Comparison of ENCODE assay signal across 16 cellular contexts in the genomic region with DNA sequence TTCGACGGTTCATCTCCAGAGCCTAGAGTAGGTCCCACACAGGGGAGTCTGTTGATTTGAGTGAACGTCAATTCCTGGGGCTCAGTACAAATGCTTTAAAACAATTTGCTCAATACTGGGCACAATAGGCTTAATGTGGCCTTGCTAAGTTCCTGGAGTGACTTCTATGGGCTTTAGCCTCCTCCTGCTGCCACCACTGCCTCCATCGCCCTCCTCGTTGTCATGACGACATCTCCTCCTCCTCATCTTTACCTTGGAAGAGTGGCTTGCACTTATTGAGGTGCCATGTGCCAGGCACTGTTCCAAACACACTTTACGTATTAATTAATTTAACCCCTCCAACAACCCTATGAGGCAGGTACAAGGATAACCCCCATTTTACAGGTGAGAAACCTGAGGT.
"Had no signal": no experiment of that assay in that cellular context is flagged by ENCODE, and none has a peak within 500 bp of the region (broad histone marks: within the 10 kb centered on the region; RNA-seq: fewer than 3 reads in every experiment).

No MANE protein-coding gene starts in this region.

- H3K27me3 Mint-ChIP-seq: activated T-helper 17 cell treated with anti-CD3 and anti-CD28 coated beads, Interleukin-2, amount 50 U/mL, for 72 hours; stimulated activated naive CD8-positive, alpha-beta T cell treated with anti-CD3 and anti-CD28 coated beads, Interleukin-15, Interleukin-2, amounts not matched to agents 100 ng/mL and 50 ng/mL, for 24 hours had no signal

- H3K9me3 ChIP-seq: adrenal gland, body of pancreas, ovary, upper lobe of right lung had no signal

- H3K27ac Mint-ChIP-seq: activated CD8-positive, alpha-beta T cell treated with anti-CD3 and anti-CD28 coated beads, Interleukin-2, amount 10 ng/mL, durations not matched to agents 7 days and 5 days; activated T-helper 17 cell treated with anti-CD3 and anti-CD28 coated beads, Interleukin-2, amount 50 U/mL, for 72 hours; stimulated activated naive CD8-positive, alpha-beta T cell treated with anti-CD3 and anti-CD28 coated beads, Interleukin-15, Interleukin-2, amounts not matched to agents 100 ng/mL and 50 ng/mL, for 24 hours; T-helper 1 cell treated with Interleukin-12 subunit alpha and Interleukin-12 subunit beta and Interleukin-4 antibody, amounts not matched to agents 30 μg/mL and 1 μg/mL, for 36 hours had no signal

- H3K27ac ChIP-seq: adrenal gland, body of pancreas, coronary artery, ovary, upper lobe of right lung had no signal

- H3K4me3 Mint-ChIP-seq: activated CD8-positive, alpha-beta T cell treated with anti-CD3 and anti-CD28 coated beads, Interleukin-2, amount 10 ng/mL, durations not matched to agents 7 days and 5 days; activated T-helper 17 cell treated with anti-CD3 and anti-CD28 coated beads, Interleukin-2, amount 50 U/mL, for 72 hours; stimulated activated naive CD8-positive, alpha-beta T cell treated with anti-CD3 and anti-CD28 coated beads, Interleukin-15, Interleukin-2, amounts not matched to agents 100 ng/mL and 50 ng/mL, for 24 hours; T-helper 1 cell treated with Interleukin-12 subunit alpha and Interleukin-12 subunit beta and Interleukin-4 antibody, amounts not matched to agents 30 μg/mL and 1 μg/mL, for 36 hours had no signal

- ATAC-seq: activated CD8-positive, alpha-beta T cell treated with anti-CD3 and anti-CD28 coated beads, Interleukin-2, amount 10 ng/mL, durations not matched to agents 7 days and 5 days; activated T-helper 17 cell treated with anti-CD3 and anti-CD28 coated beads, Interleukin-2, amount 50 U/mL, for 72 hours; body of pancreas; esophagus mucosa; left ventricle myocardium superior; upper lobe of right lung had no signal

- H3K36me3 ChIP-seq: adrenal gland, ovary, upper lobe of right lung had no signal

- H3K27me3 ChIP-seq: adrenal gland, body of pancreas, ovary, upper lobe of right lung had no signal

- H3K4me3 ChIP-seq: adrenal gland, body of pancreas, coronary artery, ovary, upper lobe of right lung had no signal

- H3K4me1 Mint-ChIP-seq: activated T-helper 17 cell treated with anti-CD3 and anti-CD28 coated beads, Interleukin-2, amount 50 U/mL, for 72 hours had no signal

- DNase-seq: activated CD4-positive, alpha-beta T cell treated with anti-CD3 and anti-CD28 coated beads for 48 hours; activated CD8-positive, alpha-beta T cell treated with anti-CD3 and anti-CD28 coated beads, Interleukin-2, amount 10 ng/mL, durations not matched to agents 7 days and 5 days; activated naive CD4-positive, alpha-beta T cell treated with anti-CD3 and anti-CD28 coated beads, Interleukin-2, amount 50 U/mL, for 16 hours; adrenal gland; body of pancreas; central memory CD4-positive, alpha-beta T cell; hippocampal formation; left ventricle myocardium superior; ovary; stimulated activated CD4-positive, alpha-beta T cell treated with anti-CD3 and anti-CD28 coated beads, Interleukin-4, amount 100 ng/mL, for 24 hours; upper lobe of right lung had no signal

- H3K4me1 ChIP-seq: adrenal gland, body of pancreas had no signal

- H3K9me3 Mint-ChIP-seq: activated T-helper 17 cell treated with anti-CD3 and anti-CD28 coated beads, Interleukin-2, amount 50 U/mL, for 72 hours; stimulated activated naive CD8-positive, alpha-beta T cell treated with anti-CD3 and anti-CD28 coated beads, Interleukin-15, Interleukin-2, amounts not matched to agents 100 ng/mL and 50 ng/mL, for 24 hours; T-helper 1 cell treated with Interleukin-12 subunit alpha and Interleukin-12 subunit beta and Interleukin-4 antibody, amounts not matched to agents 30 μg/mL and 1 μg/mL, for 36 hours had no signal
